9 cellular contexts compared by ENCODE assay signal in the genomic region with DNA sequence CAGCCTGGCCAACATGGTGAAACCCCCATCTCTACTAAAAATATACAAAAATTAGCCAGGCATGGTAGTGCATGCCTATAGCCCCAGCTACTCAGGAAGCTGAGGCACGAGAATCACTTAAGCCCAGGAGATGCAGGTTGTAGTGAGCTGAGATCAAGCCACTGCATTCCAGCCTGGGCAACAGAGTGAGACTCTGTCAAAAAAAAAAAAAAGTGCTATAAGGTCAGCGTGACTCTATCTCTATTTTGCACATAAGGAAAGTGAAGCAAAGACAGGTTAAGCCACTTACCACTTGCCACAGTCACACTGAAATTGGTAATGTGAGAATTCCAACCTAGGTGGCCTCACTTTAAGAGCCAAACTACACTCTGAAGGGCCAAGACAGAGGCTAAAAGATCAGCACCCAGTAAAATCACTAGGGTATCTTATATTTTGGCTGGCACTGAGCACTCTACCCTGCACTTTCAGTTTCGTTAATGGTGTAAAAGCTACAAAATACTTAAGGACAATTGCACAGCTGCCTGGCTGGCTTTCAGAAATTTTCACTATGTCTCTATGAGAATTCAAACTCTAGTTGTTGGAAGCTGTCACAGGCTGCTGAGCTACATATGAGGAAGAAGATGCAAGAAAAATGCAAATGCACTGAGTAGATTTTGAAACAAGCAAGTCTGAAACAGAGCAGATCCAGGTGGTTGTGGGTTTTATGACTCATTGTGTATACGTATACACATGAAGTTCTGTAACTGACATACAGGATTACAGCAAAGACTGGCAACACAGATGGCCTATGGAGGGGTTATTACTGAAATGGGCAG. TPM values are rescaled to one million over a fixed set of nuclear protein-coding genes. Genes with fewer than 3 reads are reported as not detected.
A peak's percentile ranks its signal among the peaks of the same experiment; 100 is the strongest.
DNase-seq lines count a peak whose midpoint lies in the region; ATAC-seq and TF ChIP-seq lines count a peak whose summit lies in the region.
"Had no signal": no experiment of that assay in that cellular context is flagged by ENCODE, and none has a peak within 500 bp of the region (broad histone marks: within the 10 kb centered on the region; RNA-seq: fewer than 3 reads in every experiment).

No MANE protein-coding gene starts in this region.

- H4K20me1 ChIP-seq in SU-DHL-6 (ENCODE audit: low read depth, low read length), result no peaks in the 10 kb centered on the region

- H3K9ac ChIP-seq in SU-DHL-6 (ENCODE audit: low read length), result peak overlapping the region; percentile 45

- H2AFZ ChIP-seq in SU-DHL-6 (ENCODE audit: low read depth, low read length, severe bottlenecking), result peak overlapping the region; percentile 4

- no peaks in the 10 kb centered on the region for H3K79me2 ChIP-seq in SU-DHL-6 (ENCODE audit: insufficient read depth, low read length)

- DNase-seq in DMS79 treated with DMSO at 0.1 percent for 48 hours (lab: John Stamatoyannopoulos, UW) (peak; percentile 17), erythroblast (lab: John Stamatoyannopoulos, UW) (peak; percentile 47 to 67), spleen (no peak), retina (no peak), NCI-H1930 (lab: John Stamatoyannopoulos, UW) (no peak)

- TF ChIP-seq CTCF in SU-DHL-6 (IDR thresholded peaks at IDR 0.05; ENCODE audit: insufficient read depth, low read length, poor library complexity, severe bottlenecking) (no peak), spleen (IDR thresholded peaks at IDR 0.05 in 8 of 11, conservative IDR thresholded peaks at IDR 0.05 in 3 of 11) (peak in 4 of 11 experiments; percentile 17 to 55 (median 36))

- intact Hi-C loops in spleen (cut with DNase I; ENCODE audit: low total_unique reads), result no loop called here

- WGBS in spleen, 5 donors, result 21 to 31% (median 25%) methylated on average over 4 of the region's 4 CpGs

- no peak for TF ChIP-seq POLR2A in erythroblast (IDR thresholded peaks at IDR 0.05; ENCODE audit: low read length)
- TF ChIP-seq POLR2A in spleen (IDR thresholded peaks at IDR 0.05), result no peak

- H3K27me3 ChIP-seq in SU-DHL-6 (ENCODE audit: low read length) (no peaks in the 10 kb centered on the region), spleen (replicated peaks in 1 of 7) (no peaks in the 10 kb centered on the region)

- peak overlapping the region; percentile 74 for H3K4me2 ChIP-seq in SU-DHL-6 (ENCODE audit: low read depth, low read length, poor library complexity, severe bottlenecking)

- H3K36me3 ChIP-seq in SU-DHL-6 (ENCODE audit: low read length) (no peaks in the 10 kb centered on the region), spleen (no peaks in the 10 kb centered on the region)

- ATAC-seq in GM19395 (IDR thresholded peaks at IDR 0.05; ENCODE audit: unreplicated experiment) (peak; percentile 97), HG03432 (IDR thresholded peaks at IDR 0.05; ENCODE audit: unreplicated experiment) (peak; percentile 96)

- H3K27ac ChIP-seq in SU-DHL-6 (ENCODE audit: low read depth, low read length) (peak overlapping the region; percentile 94), spleen (peak overlapping the region; percentile 50 to 93 (median 86))
- H3K27ac ChIP-seq: VCaP had no signal

- H3F3A ChIP-seq in SU-DHL-6 (ENCODE audit: insufficient read depth), result peaks cover 21% of the 10 kb centered on the region

- H3K4me1 ChIP-seq in spleen, result peaks cover 9 to 70% (median 42%) of the 10 kb centered on the region in 6 donors

- H3K9me2 ChIP-seq in SU-DHL-6 (replicated peaks; ENCODE audit: insufficient read depth, low read length), result no peaks in the 10 kb centered on the region

- H3K9me3 ChIP-seq in SU-DHL-6 (ENCODE audit: insufficient read depth, low read length) (no peaks in the 10 kb centered on the region), spleen (no peaks in the 10 kb centered on the region)

- H3K4me3 ChIP-seq in SU-DHL-6 (ENCODE audit: insufficient read depth, low read length, poor library complexity, severe bottlenecking) (peak overlapping the region; percentile 33), spleen (peak overlapping the region in 1 of 8 donors; percentile 55)

RNA-seq across cellular contexts. Expression of gene TRANK1, which starts 32.7 kb away (rescaled TPM):
- 10 to 100 TPM; 50.3 to 75.6 (median 63.0) TPM for total RNA-seq in spleen
- 10 to 100 TPM in 1 of 3 donors, 1 to 10 TPM in 2; 5.3 to 10.1 (median 6.1) TPM for polyA plus RNA-seq in spleen

Comparison
In these comparisons a context has a peak if more than half of its experiments do, and no peak if none do; other contexts are left out.
1. DNase-seq: peak in DMS79 treated with DMSO at 0.1 percent for 48 hours (single experiment) and erythroblast (2 of 2); none in spleen (single experiment), retina (single experiment) and NCI-H1930 (0 of 2).